In the genomic region with DNA sequence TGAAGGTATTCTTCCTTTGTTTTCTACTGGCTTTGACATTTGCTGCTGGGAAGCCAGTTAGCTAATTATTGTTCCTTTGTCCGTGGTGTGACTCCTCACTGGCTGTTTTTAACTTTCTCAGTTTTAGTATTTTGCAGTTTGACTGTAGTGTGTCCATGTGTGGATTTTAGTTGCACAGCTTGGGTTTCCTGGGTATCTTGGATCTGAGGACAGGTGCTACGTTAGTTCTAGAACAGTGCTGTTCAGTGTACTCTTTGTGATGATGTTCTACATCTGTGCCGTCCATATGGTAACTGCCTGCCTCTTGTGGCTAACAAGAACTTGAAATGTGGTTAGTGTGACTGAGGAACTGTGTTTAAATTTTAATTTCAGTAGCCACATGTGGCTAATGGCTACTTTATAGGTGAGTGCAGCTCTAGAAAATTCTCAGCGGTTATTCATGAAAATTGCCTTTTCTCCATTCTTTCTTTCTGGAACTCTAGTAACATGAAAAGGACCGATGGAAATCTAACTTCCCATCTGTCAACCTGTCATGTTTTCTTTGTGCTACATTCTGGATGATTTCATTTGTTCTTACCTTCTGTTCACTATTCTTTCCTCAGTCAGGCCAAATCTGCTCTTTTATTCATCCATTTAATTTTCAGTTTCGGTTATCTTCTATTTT, we compare ENCODE assay signal across 8 cellular contexts. TPM values are rescaled to one million over a fixed set of nuclear protein-coding genes. Genes with fewer than 3 reads are reported as not detected.
A peak's percentile ranks its signal among the peaks of the same experiment; 100 is the strongest.
DNase-seq lines count a peak whose midpoint lies in the region; ATAC-seq and TF ChIP-seq lines count a peak whose summit lies in the region.

No MANE protein-coding gene starts in this region.

- ATAC-seq in GM21367 (IDR thresholded peaks at IDR 0.05; ENCODE audit: unreplicated experiment) = peak; percentile 92
- peak; percentile 81 for ATAC-seq in HG03469 (IDR thresholded peaks at IDR 0.05; ENCODE audit: unreplicated experiment)

- peak overlapping the region; percentile 70 for H3K27ac ChIP-seq in ectodermal cell (ENCODE audit: insufficient read depth, low read depth, low read length, poor library complexity, severe bottlenecking)
- no peak overlapping the region for H3K27ac ChIP-seq in uterus

- 66 to 74% methylated on average over 5 of the region's 6 CpGs for WGBS in ectodermal cell, 2 experiments

- H3K4me1 ChIP-seq in ectodermal cell (ENCODE audit: control insufficient read depth, insufficient read depth, low read length) (peaks cover 33% of the 10 kb centered on the region), uterus (peaks cover 0 to 10% of the 10 kb centered on the region in 2 donors)

- no peak for TF ChIP-seq CTCF in uterus (IDR thresholded peaks at IDR 0.05)

- intact Hi-C loops in uterus (cut with DNase I; ENCODE audit: low total_unique reads) = no loop called here

- H3K9me3 ChIP-seq in ectodermal cell (ENCODE audit: control insufficient read depth, low read length) (no peaks in the 10 kb centered on the region), uterus (no peaks in the 10 kb centered on the region)

- no peak for TF ChIP-seq POLR2A in uterus (IDR thresholded peaks at IDR 0.05)

- H3K27me3 ChIP-seq in ectodermal cell (ENCODE audit: control insufficient read depth, insufficient read depth, low read length, poor library complexity, severe bottlenecking) (no peaks in the 10 kb centered on the region), uterus (no peaks in the 10 kb centered on the region)

- H3K36me3 ChIP-seq in ectodermal cell (ENCODE audit: control insufficient read depth, insufficient read depth, low read length) (no peaks in the 10 kb centered on the region), uterus (no peaks in the 10 kb centered on the region)

- DNase-seq in DMS 273 (lab: John Stamatoyannopoulos, UW; ENCODE audit: unreplicated experiment) (peak; percentile 93), occipital lobe (lab: John Stamatoyannopoulos, UW) (no peak), uterus (no peak), NCI-H1930 (lab: John Stamatoyannopoulos, UW) (no peak), mesenteric fat pad (ENCODE audit: low spot score) (no peak)

- H3K4me3 ChIP-seq in ectodermal cell (ENCODE audit: insufficient read depth, low read depth, low read length) (no peak overlapping the region), uterus (no peak overlapping the region)

RNA-seq across cellular contexts. Expression of a gene that starts 7.4 kb away (rescaled TPM):
- polyA plus RNA-seq in ectodermal cell (2013, experiment 1 of 4) = 14.8 TPM
- 15.7 TPM for polyA plus RNA-seq in ectodermal cell (2013, experiment 2 of 4)
- polyA plus RNA-seq in ectodermal cell (2013, experiment 3 of 4) = 12.3 TPM
- polyA plus RNA-seq in ectodermal cell (2013, experiment 4 of 4) = 12.5 TPM
- total RNA-seq in occipital lobe = 19.2 TPM
- 10 to 100 TPM; 31.0 to 65.9 (median 50.5) TPM for total RNA-seq in uterus
- 86.9 TPM for total RNA-seq in mesenteric fat pad
